In genomic region chr3:160616721-160617120, GRCh38 we compare ENCODE assay signal across 1 cellular context.
TF ChIP-seq lines count a peak whose summit lies in the region.

No MANE protein-coding gene starts in this region.

TF ChIP-seq in H1, 55 proteins besides CTCF, POLR2A, EP300 and RAD21 (continued from another document):
- TF ChIP-seq CHD7 (IDR thresholded peaks at IDR 0.05; ENCODE audit: insufficient replicate concordance, low read length) (no peak), RFX5 (IDR thresholded peaks at IDR 0.05; ENCODE audit: borderline replicate concordance, low read depth, low read length) (no peak), CBX5 (IDR thresholded peaks at IDR 0.05; ENCODE audit: low read depth, low read length) (no peak), CBX8 (IDR thresholded peaks at IDR 0.05; ENCODE audit: borderline replicate concordance, low read depth, low read length) (no peak)
